ENCODE assay signal across 8 cellular contexts in the genomic region with DNA sequence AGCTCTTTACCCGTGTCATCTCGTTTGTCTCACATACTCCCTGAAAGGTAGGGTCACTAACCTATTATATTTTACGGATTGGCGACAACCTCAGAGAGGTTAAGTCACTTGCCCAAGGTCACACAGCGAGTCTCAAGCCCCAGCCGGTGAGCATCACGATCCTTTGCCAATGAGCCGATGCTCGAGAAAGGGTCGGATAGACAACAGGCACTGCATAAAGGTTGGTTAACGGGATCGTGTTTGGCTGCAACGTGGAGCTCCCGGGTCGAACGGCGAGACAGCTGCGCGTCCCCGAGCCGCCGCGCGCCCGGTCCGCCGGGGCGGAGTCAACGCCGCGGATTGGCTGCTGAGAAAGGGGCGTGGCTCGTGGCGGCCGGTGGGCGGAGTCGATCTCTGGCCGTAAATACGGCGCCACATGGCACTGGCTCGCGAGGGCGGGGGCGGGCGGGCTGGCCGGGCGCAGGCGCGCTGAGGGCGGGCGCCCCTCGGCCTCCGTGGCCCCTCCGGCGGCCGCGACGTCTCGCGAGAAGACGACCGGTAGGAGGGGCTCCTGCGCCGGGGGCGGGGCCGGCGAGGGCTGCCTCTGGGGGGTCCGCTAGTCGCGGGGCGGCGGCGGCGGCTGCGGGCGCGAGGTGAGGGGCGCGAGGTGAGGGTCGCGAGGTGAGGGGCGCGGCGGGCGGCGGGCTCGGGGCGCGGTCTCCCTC. TPM values are rescaled to one million over a fixed set of nuclear protein-coding genes. Genes with fewer than 3 reads are reported as not detected.
DNase-seq lines count a peak whose midpoint lies in the region; ATAC-seq and TF ChIP-seq lines count a peak whose summit lies in the region.

Gene CHST12, plus strand, starts transcription at position 598 of the 704 bp plus-strand sequence. CDS start 29,029 bp downstream, outside the sequence.

- no peaks in the 10 kb centered on the region for H3K27me3 Mint-ChIP-seq in CD4-positive, alpha-beta T cell
- H3K27me3 Mint-ChIP-seq in endodermal cell (ENCODE audit: insufficient read depth): no peaks in the 10 kb centered on the region

- peaks cover 7% of the 10 kb centered on the region for H3K4me1 ChIP-seq in NT2/D1 (ENCODE audit: insufficient read depth, insufficient read length)
- H3K4me1 ChIP-seq in endodermal cell (ENCODE audit: control insufficient read depth, insufficient read depth, low read length): peaks cover 8% of the 10 kb centered on the region
- no peaks in the 10 kb centered on the region for H3K4me1 ChIP-seq in mesendoderm (ENCODE audit: control insufficient read depth, low read depth, low read length)

- peak; percentile 76 for ATAC-seq in CD4-positive, alpha-beta T cell (ENCODE audit: poor library complexity)

- H3K18ac ChIP-seq in mesendoderm (ENCODE audit: low read length): peak within 1 kb of the TSS; percentile 9

- H3K36me3 Mint-ChIP-seq in CD4-positive, alpha-beta T cell (ENCODE audit: low read depth): no peaks in the 10 kb centered on the region
- H3K36me3 Mint-ChIP-seq in endodermal cell (ENCODE audit: low read depth): peaks cover 4% of the 10 kb centered on the region

- no peak within 1 kb of the TSS for H4K8ac ChIP-seq in mesendoderm (ENCODE audit: low read depth, low read length)

- H3K27ac Mint-ChIP-seq in CD4-positive, alpha-beta T cell: peak within 1 kb of the TSS; percentile 82
- H3K27ac Mint-ChIP-seq in endodermal cell: peak within 1 kb of the TSS; percentile 78

- peak within 1 kb of the TSS; percentile 88 for H3K4me3 Mint-ChIP-seq in CD4-positive, alpha-beta T cell
- peak within 1 kb of the TSS; percentile 65 for H3K4me3 Mint-ChIP-seq in endodermal cell

- TF ChIP-seq CTCF in CD4-positive, alpha-beta T cell (IDR thresholded peaks at IDR 0.05): no peak
- TF ChIP-seq CTCF in GM20000 (IDR thresholded peaks at IDR 0.05; ENCODE audit: extremely low read depth, missing control alignments) (no peak), endodermal cell (conservative IDR thresholded peaks at IDR 0.05) (no peak)

- no peaks in the 10 kb centered on the region for H3K9me3 Mint-ChIP-seq in CD4-positive, alpha-beta T cell
- no peaks in the 10 kb centered on the region for H3K9me3 Mint-ChIP-seq in endodermal cell

- 1 to 4% methylated on average over 17 to 89 of the region's 89 CpGs for WGBS in endodermal cell (ENCODE audit: insufficient coverage in 1 of 2, insufficient read length in 1 of 2), 2 experiments
- WGBS in mesendoderm (ENCODE audit: extremely low coverage, insufficient coverage, low lambda C conversion rate): no CpG with 5 or more reads among the region's 89 CpGs

- H2AK5ac ChIP-seq in mesendoderm (ENCODE audit: low read length): no peak within 1 kb of the TSS

- CTCF ChIA-PET in CD4-positive, alpha-beta T cell (lab: Charles Lee): no interaction called here

- peak within 1 kb of the TSS; percentile 88 for H3K56ac ChIP-seq in mesendoderm (ENCODE audit: low read length)

- H3K27me3 ChIP-seq in CD4-positive, alpha-beta T cell (ENCODE audit: control insufficient read depth, insufficient read depth, low read length): no peaks in the 10 kb centered on the region
- H3K27me3 ChIP-seq in NT2/D1 (ENCODE audit: insufficient read depth, insufficient read length) (peaks cover 4% of the 10 kb centered on the region), endodermal cell (ENCODE audit: control insufficient read depth, insufficient read depth, low read length, poor library complexity, severe bottlenecking) (no peaks in the 10 kb centered on the region), mesendoderm (ENCODE audit: insufficient read depth, low read length, poor library complexity) (no peaks in the 10 kb centered on the region)

- H2BK5ac ChIP-seq in mesendoderm (ENCODE audit: low read length): no peak within 1 kb of the TSS

- H3K23ac ChIP-seq in mesendoderm (ENCODE audit: low read length): peak within 1 kb of the TSS; percentile 1

- H3K4me2 ChIP-seq in mesendoderm (ENCODE audit: low read length): peak within 1 kb of the TSS; percentile 97

- H3K9ac ChIP-seq in NT2/D1 (ENCODE audit: insufficient read length, low read depth) (peak within 1 kb of the TSS; percentile 89), endodermal cell (ENCODE audit: extremely low read depth, low read length, poor library complexity, severe bottlenecking) (peak within 1 kb of the TSS; percentile 67), mesendoderm (ENCODE audit: low read length) (peak within 1 kb of the TSS; percentile 84)

- H3K36me3 ChIP-seq in NT2/D1 (ENCODE audit: insufficient read depth, insufficient read length, low read length) (peaks cover 8% of the 10 kb centered on the region), endodermal cell (ENCODE audit: control insufficient read depth, insufficient read depth, low read length) (no peaks in the 10 kb centered on the region), mesendoderm (ENCODE audit: control insufficient read depth, insufficient read depth, low read length) (no peaks in the 10 kb centered on the region)

- H2BK120ac ChIP-seq in mesendoderm (ENCODE audit: low read depth, low read length): no peak within 1 kb of the TSS

- DNase-seq in CD4-positive, alpha-beta T cell: peak; percentile 90 to 94 (median 93)
- DNase-seq in GM20000 (ENCODE audit: low spot score) (peak; percentile 99), HUDEP-2 (lab: John Stamatoyannopoulos, UW; ENCODE audit: unreplicated experiment in 76 of 76) (peak; percentile 23 to 99 (median 92)), NT2/D1 (ENCODE audit: low read depth, low spot score) (peak; percentile 93), endodermal cell (peak; percentile 98), mesendoderm (peak; percentile 95)
- DNase-seq in activated CD8-positive, alpha-beta memory T cell treated with anti-CD3 and anti-CD28 coated beads, Interleukin-2, amount 50 U/mL, for 4 hours: peak; percentile 95
- peak; percentile 81 for DNase-seq in stimulated activated CD8-positive, alpha-beta memory T cell treated with anti-CD3 and anti-CD28 coated beads, Interleukin-12 subunit alpha, Interleukin-12 subunit beta, amount 100 ng/mL, for 24 hours (ENCODE audit: extremely low read depth)

- peaks cover 2% of the 10 kb centered on the region for H3K79me2 ChIP-seq in mesendoderm (ENCODE audit: control insufficient read depth, insufficient read depth, low read length)

- intact Hi-C loops in CD4-positive, alpha-beta T cell (cut with DNase I, micrococcal nuclease): loop anchor here in 1 of 2 experiments (1.0 to 5.0 kb wide), 4 partner anchors 49 to 161 kb away; partner anchors contain the start of genes BRAT1, EIF3B, IQCE and MRM2

- H3K79me1 ChIP-seq in mesendoderm (ENCODE audit: low read length): peaks cover 5% of the 10 kb centered on the region

- POLR2A ChIA-PET in CD4-positive, alpha-beta T cell (lab: Charles Lee): interaction anchor here (1.0 to 1.5 kb wide), 3 partner anchors 9 to 49 kb away, joined by 4 to 12 read pairs (median 7); partner anchors contain the start of gene EIF3B

- H3K4me1 Mint-ChIP-seq in CD4-positive, alpha-beta T cell (ENCODE audit: low read depth): peaks cover 54% of the 10 kb centered on the region
- H3K4me1 Mint-ChIP-seq in endodermal cell: peaks cover 24% of the 10 kb centered on the region

- H2BK15ac ChIP-seq in mesendoderm (replicated peaks; ENCODE audit: low read depth): no peak within 1 kb of the TSS

- peak within 1 kb of the TSS; percentile 35 for H3K27ac ChIP-seq in CD4-positive, alpha-beta T cell (ENCODE audit: low read depth, low read length)
- H3K27ac ChIP-seq in endodermal cell (ENCODE audit: low read depth, low read length) (peak within 1 kb of the TSS; percentile 4), mesendoderm (ENCODE audit: low read depth, low read length) (no peak within 1 kb of the TSS)

- no peak within 1 kb of the TSS for H4K5ac ChIP-seq in mesendoderm (ENCODE audit: low read length)

- no peaks in the 10 kb centered on the region for H3K9me3 ChIP-seq in CD4-positive, alpha-beta T cell (ENCODE audit: control insufficient read depth, low read length)
- H3K9me3 ChIP-seq in NT2/D1 (ENCODE audit: insufficient read depth, low read length) (no peaks in the 10 kb centered on the region), endodermal cell (ENCODE audit: control insufficient read depth, low read length) (no peaks in the 10 kb centered on the region)

- H3K4ac ChIP-seq in mesendoderm (ENCODE audit: low read depth, low read length): peak within 1 kb of the TSS; percentile 49

- H3K4me3 ChIP-seq in NT2/D1 (ENCODE audit: insufficient read length, low read depth): peak within 1 kb of the TSS; percentile 78
- H3K4me3 ChIP-seq in endodermal cell (ENCODE audit: low read length): peak within 1 kb of the TSS; percentile 89
- H3K4me3 ChIP-seq in mesendoderm (ENCODE audit: low read length): peak within 1 kb of the TSS; percentile 95

RNA-seq across cellular contexts. Expression of gene CHST12, which starts in this region (rescaled TPM):
- total RNA-seq in CD4-positive, alpha-beta T cell: 1 to 10 TPM; 6.6 to 8.6 TPM
- total RNA-seq in endodermal cell: 10 to 100 TPM; 14.5 to 18.5 TPM
- 10.4 TPM for polyA plus RNA-seq in endodermal cell (2013, experiment 1 of 2)
- 10.5 TPM for polyA plus RNA-seq in endodermal cell (2013, experiment 2 of 2)
- 8.7 TPM for polyA plus RNA-seq in mesendoderm (2013, experiment 1 of 2)
- polyA plus RNA-seq in mesendoderm (2013, experiment 2 of 2): 8.9 TPM
